Comparison of ENCODE assay signal across 17 cellular contexts in the genomic region with DNA sequence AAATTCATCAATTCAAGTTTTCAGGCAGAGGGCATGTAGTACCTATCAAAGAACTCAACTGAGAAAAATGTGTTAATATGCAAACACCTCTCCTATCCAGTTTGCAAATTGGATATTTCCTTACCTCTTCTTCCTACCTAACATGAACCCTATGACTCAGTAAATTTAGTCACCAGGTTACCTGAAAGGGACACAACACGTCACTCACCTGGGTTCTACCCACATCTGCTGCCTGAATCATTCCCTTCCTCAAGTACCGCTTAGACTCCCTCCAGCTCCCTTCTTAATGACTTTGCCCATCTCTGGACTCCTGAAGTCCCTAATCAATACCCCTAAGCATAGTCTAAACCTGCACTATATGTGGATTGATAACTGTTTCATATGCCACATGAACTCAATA. TPM values are rescaled to one million over a fixed set of nuclear protein-coding genes. Genes with fewer than 3 reads are reported as not detected.
DNase-seq lines count a peak whose midpoint lies in the region; ATAC-seq lines count a peak whose summit lies in the region.
"Had no signal": no experiment of that assay in that cellular context is flagged by ENCODE, and none has a peak within 500 bp of the region (broad histone marks: within the 10 kb centered on the region; RNA-seq: fewer than 3 reads in every experiment).

No MANE protein-coding gene starts in this region.

- no peak overlapping the region for H3K4me3 ChIP-seq in naive thymus-derived CD4-positive, alpha-beta T cell (ENCODE audit: low read length)
- H3K4me3 ChIP-seq: hepatocyte, mucosa of descending colon, ovary, uterus had no signal

- intact Hi-C loops in naive thymus-derived CD4-positive, alpha-beta T cell (cut with micrococcal nuclease), result loop anchor here in 1 of 2 donors (1.0 to 10.0 kb wide), 4 partner anchors 8 to 1125 kb away; partner anchors contain the start of genes PGAP1 and STK17B

- peak overlapping the region; percentile 60 for H3K27ac Mint-ChIP-seq in activated CD4-positive, alpha-beta T cell treated with anti-CD3 and anti-CD28 coated beads, Interleukin-2, amount 10 ng/mL, durations not matched to agents 7 days and 5 days
- H3K27ac Mint-ChIP-seq in activated naive CD8-positive, alpha-beta T cell treated with anti-CD3 and anti-CD28 coated beads for 36 hours, result peak overlapping the region; percentile 92
- H3K27ac Mint-ChIP-seq in naive thymus-derived CD4-positive, alpha-beta T cell, result peak overlapping the region; percentile 69 to 99 (median 95)

- no peak for ATAC-seq in naive thymus-derived CD4-positive, alpha-beta T cell
- ATAC-seq in GM21423 (IDR thresholded peaks at IDR 0.05; ENCODE audit: unreplicated experiment) (no peak), GM19328 (IDR thresholded peaks at IDR 0.05; ENCODE audit: unreplicated experiment) (no peak)
- ATAC-seq: mucosa of descending colon had no signal

- peaks cover 81% of the 10 kb centered on the region for H3K36me3 Mint-ChIP-seq in activated CD4-positive, alpha-beta T cell treated with anti-CD3 and anti-CD28 coated beads, Interleukin-2, amount 10 ng/mL, durations not matched to agents 7 days and 5 days (ENCODE audit: low read depth)
- peaks cover 71% of the 10 kb centered on the region for H3K36me3 Mint-ChIP-seq in activated naive CD8-positive, alpha-beta T cell treated with anti-CD3 and anti-CD28 coated beads for 36 hours
- H3K36me3 Mint-ChIP-seq in naive thymus-derived CD4-positive, alpha-beta T cell, result peaks cover 18 to 59% (median 44%) of the 10 kb centered on the region in 5 donors

- CTCF ChIA-PET in activated CD4-positive, alpha-beta T cell treated with anti-CD3 and anti-CD28 coated beads, Interleukin-2, amount 10 ng/mL, durations not matched to agents 7 days and 5 days (lab: Charles Lee), result interaction anchor here (0.7 to 1.1 kb wide), 2 partner anchors 10 to 30 kb away, joined by 3 to 5 read pairs; no protein-coding TSS in a partner anchor
- CTCF ChIA-PET in naive thymus-derived CD4-positive, alpha-beta T cell (lab: Charles Lee), result interaction anchor here (1.4 kb wide), 1 partner anchor 9 kb away, joined by 3 read pairs; no protein-coding TSS in a partner anchor

- no peak for DNase-seq in activated CD4-positive, alpha-beta T cell treated with anti-CD3 and anti-CD28 coated beads, Interleukin-2, amount 10 ng/mL, durations not matched to agents 7 days and 5 days
- no peak for DNase-seq in activated CD4-positive, alpha-beta T cell treated with anti-CD3 and anti-CD28 coated beads, Interleukin-2, amount 50 U/mL, for 4 hours
- DNase-seq in HPDE6-E6E7 (ENCODE audit: extremely low spot score) (peak; percentile 48), GM03348 (ENCODE audit: low spot score) (no peak)
- no peak for DNase-seq in activated naive CD8-positive, alpha-beta T cell treated with anti-CD3 and anti-CD28 coated beads for 36 hours
- DNase-seq in naive thymus-derived CD4-positive, alpha-beta T cell, result no peak
- DNase-seq: brain microvascular endothelial cell; mucosa of descending colon; ovary; small intestine; stimulated activated naive CD4-positive, alpha-beta T cell treated with Interleukin-2 at 50 U/mL for 16 hours; uterus; WERI-Rb-1 had no signal

- H3K4me3 Mint-ChIP-seq in activated CD4-positive, alpha-beta T cell treated with anti-CD3 and anti-CD28 coated beads, Interleukin-2, amount 10 ng/mL, durations not matched to agents 7 days and 5 days, result no peak overlapping the region
- H3K4me3 Mint-ChIP-seq in activated naive CD8-positive, alpha-beta T cell treated with anti-CD3 and anti-CD28 coated beads for 36 hours, result peak overlapping the region; percentile 1
- H3K4me3 Mint-ChIP-seq in naive thymus-derived CD4-positive, alpha-beta T cell, result peak overlapping the region; percentile 58 to 97 (median 80)

- no peaks in the 10 kb centered on the region for H3K36me3 ChIP-seq in naive thymus-derived CD4-positive, alpha-beta T cell (ENCODE audit: control insufficient read depth in 2 of 3, insufficient read depth in 3 of 3, low read length in 3 of 3)
- H3K36me3 ChIP-seq: brain microvascular endothelial cell, ovary, uterus, WERI-Rb-1 had no signal

- peaks cover 98 to 99% of the 10 kb centered on the region in 2 donors for H3K4me1 ChIP-seq in naive thymus-derived CD4-positive, alpha-beta T cell (ENCODE audit: control insufficient read depth in 2 of 2, insufficient read depth in 2 of 2, low read length in 2 of 2)
- H3K4me1 ChIP-seq: uterus had no signal

- no peaks in the 10 kb centered on the region for H3K27me3 ChIP-seq in naive thymus-derived CD4-positive, alpha-beta T cell (ENCODE audit: control insufficient read depth in 2 of 2, insufficient read depth in 2 of 2, low read length in 2 of 2)
- H3K27me3 ChIP-seq: brain microvascular endothelial cell, hepatocyte, ovary, uterus had no signal

- H3K9me3 ChIP-seq in naive thymus-derived CD4-positive, alpha-beta T cell (ENCODE audit: control insufficient read depth in 2 of 3, low read length in 3 of 3), result no peaks in the 10 kb centered on the region
- H3K9me3 ChIP-seq: mucosa of descending colon, ovary, uterus had no signal

- POLR2A ChIA-PET in activated CD4-positive, alpha-beta T cell treated with anti-CD3 and anti-CD28 coated beads, Interleukin-2, amount 10 ng/mL, durations not matched to agents 7 days and 5 days (lab: Charles Lee), result no interaction called here
- POLR2A ChIA-PET in naive thymus-derived CD4-positive, alpha-beta T cell (lab: Charles Lee), result interaction anchor here (0.6 to 9.2 kb wide), 8 partner anchors 7 to 1067 kb away, joined by 3 to 158 read pairs (median 4); partner anchors contain the start of gene ANKRD44

- H3K27me3 Mint-ChIP-seq in activated CD4-positive, alpha-beta T cell treated with anti-CD3 and anti-CD28 coated beads, Interleukin-2, amount 10 ng/mL, durations not matched to agents 7 days and 5 days, result no peaks in the 10 kb centered on the region
- H3K27me3 Mint-ChIP-seq in activated naive CD8-positive, alpha-beta T cell treated with anti-CD3 and anti-CD28 coated beads for 36 hours, result no peaks in the 10 kb centered on the region
- H3K27me3 Mint-ChIP-seq in naive thymus-derived CD4-positive, alpha-beta T cell, result no peaks in the 10 kb centered on the region

- H3K9me3 Mint-ChIP-seq in activated CD4-positive, alpha-beta T cell treated with anti-CD3 and anti-CD28 coated beads, Interleukin-2, amount 10 ng/mL, durations not matched to agents 7 days and 5 days, result peaks cover 10% of the 10 kb centered on the region
- peaks cover 16% of the 10 kb centered on the region for H3K9me3 Mint-ChIP-seq in activated naive CD8-positive, alpha-beta T cell treated with anti-CD3 and anti-CD28 coated beads for 36 hours
- H3K9me3 Mint-ChIP-seq in naive thymus-derived CD4-positive, alpha-beta T cell, result peaks cover 0 to 15% (median 0%) of the 10 kb centered on the region in 11 donors

- H3K27ac ChIP-seq in naive thymus-derived CD4-positive, alpha-beta T cell (ENCODE audit: low read depth, low read length), result peak overlapping the region; percentile 85
- H3K27ac ChIP-seq: brain microvascular endothelial cell, hepatocyte, ovary, uterus, WERI-Rb-1 had no signal

- H3K4me1 Mint-ChIP-seq in activated CD4-positive, alpha-beta T cell treated with anti-CD3 and anti-CD28 coated beads, Interleukin-2, amount 10 ng/mL, durations not matched to agents 7 days and 5 days, result peaks cover 88% of the 10 kb centered on the region
- H3K4me1 Mint-ChIP-seq in activated naive CD8-positive, alpha-beta T cell treated with anti-CD3 and anti-CD28 coated beads for 36 hours, result peaks cover 91% of the 10 kb centered on the region
- H3K4me1 Mint-ChIP-seq in naive thymus-derived CD4-positive, alpha-beta T cell, result peaks cover 66 to 98% (median 95%) of the 10 kb centered on the region in 7 donors

RNA-seq across cellular contexts. Expression of gene ANKRD44, which starts 10.4 kb away (rescaled TPM):
- total RNA-seq in activated CD4-positive, alpha-beta T cell treated with anti-CD3 and anti-CD28 coated beads, Interleukin-2, amount 10 ng/mL, durations not matched to agents 7 days and 5 days, result 100 to 1,000 TPM; 223 to 283 TPM
- 100 to 1,000 TPM; 118 to 121 TPM for total RNA-seq in activated naive CD8-positive, alpha-beta T cell treated with anti-CD3 and anti-CD28 coated beads for 36 hours
- 100 to 1,000 TPM; 234 to 296 (median 291) TPM for total RNA-seq in naive thymus-derived CD4-positive, alpha-beta T cell
- polyA plus RNA-seq in naive thymus-derived CD4-positive, alpha-beta T cell, result 10 to 100 TPM; 88.6 to 95.4 TPM
- total RNA-seq: G401 had no signal
